12 cellular contexts compared by ENCODE assay signal in genomic region chr4:87053802-87054767, GRCh38.
A peak's percentile ranks its signal among the peaks of the same experiment; 100 is the strongest.
DNase-seq lines count a peak whose midpoint lies in the region; ATAC-seq, FAIRE-seq and TF ChIP-seq lines count a peak whose summit lies in the region.
"Had no signal": no experiment of that assay in that cellular context is flagged by ENCODE, and none has a peak within 500 bp of the region (broad histone marks: within the 10 kb centered on the region; RNA-seq: fewer than 3 reads in every experiment).

No MANE protein-coding gene starts in this region.

- H3K27ac ChIP-seq in endodermal cell (ENCODE audit: low read depth, low read length) = no peak overlapping the region
- peak overlapping the region; percentile 2 to 69 for H3K27ac ChIP-seq in prostate gland
- no peak overlapping the region for H3K27ac ChIP-seq in CD4-positive, alpha-beta memory T cell (ENCODE audit: low read depth, low read length)

- DNase-seq in D721Med (ENCODE audit: insufficient read length, low spot score) (no peak), NOMO-1 treated with dmso at 0.1 percent for 144 hours (lab: John Stamatoyannopoulos, UW; ENCODE audit: unreplicated experiment) (peak; percentile 72), endodermal cell (no peak), prostate gland (ENCODE audit: low spot score) (no peak), anterior cingulate cortex (lab: John Stamatoyannopoulos, UW) (no peak), SHP77 (lab: John Stamatoyannopoulos, UW) (no peak)
- DNase-seq in CD4-positive, alpha-beta memory T cell = no peak
- DNase-seq: DMS153; stimulated activated CD4-positive, alpha-beta T cell treated with anti-CD3 and anti-CD28 coated beads, Interleukin-2, amount 100 ng/mL, for 48 hours had no signal

- no peak for TF ChIP-seq POLR2A in prostate gland (IDR thresholded peaks at IDR 0.05)

- H3K36me3 Mint-ChIP-seq in endodermal cell (ENCODE audit: low read depth) = peaks cover 44% of the 10 kb centered on the region
- peaks cover 26 to 48% of the 10 kb centered on the region in 2 donors for H3K36me3 Mint-ChIP-seq in CD4-positive, alpha-beta memory T cell

- no peak overlapping the region for H3K4me3 ChIP-seq in endodermal cell (ENCODE audit: low read length)
- no peak overlapping the region for H3K4me3 ChIP-seq in prostate gland
- no peak overlapping the region for H3K4me3 ChIP-seq in CD4-positive, alpha-beta memory T cell (ENCODE audit: low read length in 2 of 2)

- H3K9me3 ChIP-seq in endodermal cell (ENCODE audit: control insufficient read depth, low read length) (no peaks in the 10 kb centered on the region), prostate gland (no peaks in the 10 kb centered on the region)
- no peaks in the 10 kb centered on the region for H3K9me3 ChIP-seq in CD4-positive, alpha-beta memory T cell (ENCODE audit: control insufficient read depth in 1 of 2, low read length in 2 of 2)

- TF ChIP-seq CTCF in D721Med (IDR thresholded peaks at IDR 0.05; ENCODE audit: insufficient read depth, missing control alignments) (no peak), endodermal cell (conservative IDR thresholded peaks at IDR 0.05) (peak; percentile 40), prostate gland (IDR thresholded peaks at IDR 0.05) (no peak)

- no peak overlapping the region for H3K9ac ChIP-seq in endodermal cell (ENCODE audit: extremely low read depth, low read length, poor library complexity, severe bottlenecking)

- intact Hi-C loops in prostate gland (cut with DNase I) = no loop called here
- intact Hi-C loops in CD4-positive, alpha-beta memory T cell (cut with micrococcal nuclease) = loop anchor here (5.0 kb wide), 1 partner anchor 37 kb away; no protein-coding TSS in a partner anchor

- peak; percentile 96 for FAIRE-seq in D721Med (lab: Jason Lieb, UNC)
- FAIRE-seq: RCC 7860 had no signal

- CTCF ChIA-PET in CD4-positive, alpha-beta memory T cell (lab: Charles Lee; ENCODE audit: partially characterized antibody) = interaction anchor here (1.2 to 2.3 kb wide), 6 partner anchors 12 to 120 kb away, joined by 3 to 5 read pairs (median 5); partner anchors contain the start of gene AFF1

- peaks cover 54% of the 10 kb centered on the region for H3K36me3 ChIP-seq in endodermal cell (ENCODE audit: control insufficient read depth, insufficient read depth, low read length)
- no peaks in the 10 kb centered on the region for H3K36me3 ChIP-seq in prostate gland
- no peaks in the 10 kb centered on the region for H3K36me3 ChIP-seq in CD4-positive, alpha-beta memory T cell (ENCODE audit: insufficient read depth, low read length)

- H3K4me1 Mint-ChIP-seq in endodermal cell = peaks cover 64% of the 10 kb centered on the region
- peaks cover 47 to 89% (median 61%) of the 10 kb centered on the region in 4 donors for H3K4me1 Mint-ChIP-seq in CD4-positive, alpha-beta memory T cell

- no peak overlapping the region for H3K4me3 Mint-ChIP-seq in endodermal cell
- no peak overlapping the region for H3K4me3 Mint-ChIP-seq in CD4-positive, alpha-beta memory T cell
- H3K4me3 Mint-ChIP-seq: memory B cell had no signal

- H3K27ac Mint-ChIP-seq in endodermal cell = no peak overlapping the region
- peak overlapping the region in 1 of 7 donors; percentile 3 for H3K27ac Mint-ChIP-seq in CD4-positive, alpha-beta memory T cell
- H3K27ac Mint-ChIP-seq: memory B cell had no signal

- POLR2A ChIA-PET in CD4-positive, alpha-beta memory T cell (lab: Charles Lee; ENCODE audit: partially characterized antibody) = interaction anchor here (0.9 kb wide), 1 partner anchor 119 kb away, joined by 3 read pairs; the partner anchor contains the start of gene AFF1

- H3K4me1 ChIP-seq in endodermal cell (ENCODE audit: control insufficient read depth, insufficient read depth, low read length) (peaks cover 5% of the 10 kb centered on the region), prostate gland (replicated peaks) (peaks cover 19% of the 10 kb centered on the region)
- H3K4me1 ChIP-seq in CD4-positive, alpha-beta memory T cell (ENCODE audit: insufficient read depth, low read length) = peaks cover 55% of the 10 kb centered on the region

- no peak for ATAC-seq in GM21737 (IDR thresholded peaks at IDR 0.05; ENCODE audit: unreplicated experiment)

- 85 to 89% methylated on average over 8 to 10 of the region's 10 CpGs for WGBS in endodermal cell (ENCODE audit: insufficient coverage in 1 of 2, insufficient read length in 1 of 2), 2 experiments
- 47% methylated on average over 10 of the region's 10 CpGs for WGBS in prostate gland

- H3K27me3 ChIP-seq in endodermal cell (ENCODE audit: control insufficient read depth, insufficient read depth, low read length, poor library complexity, severe bottlenecking) (no peaks in the 10 kb centered on the region), prostate gland (replicated peaks; ENCODE audit: insufficient read depth) (no peaks in the 10 kb centered on the region)
- no peaks in the 10 kb centered on the region for H3K27me3 ChIP-seq in CD4-positive, alpha-beta memory T cell (ENCODE audit: insufficient read depth, low read length)

- H3K9me3 Mint-ChIP-seq in endodermal cell = no peaks in the 10 kb centered on the region
- no peaks in the 10 kb centered on the region for H3K9me3 Mint-ChIP-seq in CD4-positive, alpha-beta memory T cell
- H3K9me3 Mint-ChIP-seq: memory B cell had no signal

- no peaks in the 10 kb centered on the region for H3K27me3 Mint-ChIP-seq in endodermal cell (ENCODE audit: insufficient read depth)
- H3K27me3 Mint-ChIP-seq in CD4-positive, alpha-beta memory T cell = no peaks in the 10 kb centered on the region
- H3K27me3 Mint-ChIP-seq: memory B cell had no signal

Comparison
In these comparisons a context has a peak if more than half of its experiments do, and no peak if none do; other contexts are left out.
1. H3K27ac ChIP-seq: peak in prostate gland (2 of 2); none in endodermal cell (single experiment) and CD4-positive, alpha-beta memory T cell (single experiment).